In genomic region chr16:67161595-67162058, GRCh38 we compare ENCODE assay signal across 8 cellular contexts. TPM values are rescaled to one million over a fixed set of nuclear protein-coding genes. Genes with fewer than 3 reads are reported as not detected.
A peak's percentile ranks its signal among the peaks of the same experiment; 100 is the strongest.
DNase-seq lines count a peak whose midpoint lies in the region; ATAC-seq and TF ChIP-seq lines count a peak whose summit lies in the region.

No MANE protein-coding gene starts in this region.

- no peak for TF ChIP-seq POLR2A in spleen (IDR thresholded peaks at IDR 0.05)

- no peak overlapping the region for H3K27ac Mint-ChIP-seq in T-helper 1 cell treated with Interleukin-12 subunit alpha and Interleukin-12 subunit beta and Interleukin-4 antibody, amounts not matched to agents 30 μg/mL and 1 μg/mL, for 36 hours
- H3K27ac Mint-ChIP-seq in activated naive CD8-positive, alpha-beta T cell treated with anti-CD3 and anti-CD28 coated beads, Interleukin-2, amount 50 U/mL, for 24 hours: no peak overlapping the region

- no peak for DNase-seq in T-helper 1 cell
- no peak for DNase-seq in activated naive CD8-positive, alpha-beta T cell treated with anti-CD3 and anti-CD28 coated beads, Interleukin-2, amount 50 U/mL, for 24 hours
- peak in 2 of 3 donors; percentile 82 to 89 for DNase-seq in right cardiac atrium
- DNase-seq in spleen: peak; percentile 85
- no peak for DNase-seq in NCI-H524 (lab: John Stamatoyannopoulos, UW)
- DNase-seq in HAP-1 (ENCODE audit: low spot score in 2 of 2): no peak
- DNase-seq in NCI-H2171 treated with DMSO at 0.1 percent for 48 hours (lab: John Stamatoyannopoulos, UW): no peak

- TF ChIP-seq CTCF in spleen (IDR thresholded peaks at IDR 0.05 in 8 of 11, conservative IDR thresholded peaks at IDR 0.05 in 3 of 11): no peak

- no peaks in the 10 kb centered on the region for H3K36me3 ChIP-seq in spleen
- no peaks in the 10 kb centered on the region for H3K36me3 ChIP-seq in HAP-1 (replicated peaks)

- peaks cover 16% of the 10 kb centered on the region for H3K27me3 Mint-ChIP-seq in T-helper 1 cell treated with Interleukin-12 subunit alpha and Interleukin-12 subunit beta and Interleukin-4 antibody, amounts not matched to agents 30 μg/mL and 1 μg/mL, for 36 hours (ENCODE audit: low read depth)
- H3K27me3 Mint-ChIP-seq in activated naive CD8-positive, alpha-beta T cell treated with anti-CD3 and anti-CD28 coated beads, Interleukin-2, amount 50 U/mL, for 24 hours: peaks cover 34% of the 10 kb centered on the region

- 42% methylated on average over 25 of the region's 25 CpGs for WGBS in right cardiac atrium
- 46 to 66% (median 55%) methylated on average over 23 to 25 of the region's 25 CpGs for WGBS in spleen, 5 donors

- H3K9me3 ChIP-seq in right cardiac atrium (ENCODE audit: control insufficient read depth, low read length): no peaks in the 10 kb centered on the region
- H3K9me3 ChIP-seq in spleen: no peaks in the 10 kb centered on the region
- H3K9me3 ChIP-seq in HAP-1: no peaks in the 10 kb centered on the region

- peaks cover 30% of the 10 kb centered on the region for H3K36me3 Mint-ChIP-seq in T-helper 1 cell treated with Interleukin-12 subunit alpha and Interleukin-12 subunit beta and Interleukin-4 antibody, amounts not matched to agents 30 μg/mL and 1 μg/mL, for 36 hours (ENCODE audit: low read depth)
- H3K36me3 Mint-ChIP-seq in activated naive CD8-positive, alpha-beta T cell treated with anti-CD3 and anti-CD28 coated beads, Interleukin-2, amount 50 U/mL, for 24 hours (ENCODE audit: low read depth): peaks cover 4% of the 10 kb centered on the region

- H3K9me3 Mint-ChIP-seq in T-helper 1 cell treated with Interleukin-12 subunit alpha and Interleukin-12 subunit beta and Interleukin-4 antibody, amounts not matched to agents 30 μg/mL and 1 μg/mL, for 36 hours: no peaks in the 10 kb centered on the region
- H3K9me3 Mint-ChIP-seq in activated naive CD8-positive, alpha-beta T cell treated with anti-CD3 and anti-CD28 coated beads, Interleukin-2, amount 50 U/mL, for 24 hours: no peaks in the 10 kb centered on the region

- H3K4me1 ChIP-seq in right cardiac atrium (ENCODE audit: control insufficient read depth, insufficient read depth, low read length) (peaks cover 9% of the 10 kb centered on the region), spleen (peaks cover 48 to 96% (median 79%) of the 10 kb centered on the region in 6 donors), HAP-1 (no peaks in the 10 kb centered on the region; the same call in 1 of the 2 replicates)

- ATAC-seq in activated naive CD8-positive, alpha-beta T cell treated with anti-CD3 and anti-CD28 coated beads, Interleukin-2, amount 50 U/mL, for 24 hours: no peak
- peak; percentile 3 to 12 for ATAC-seq in right cardiac atrium

- H3K27ac ChIP-seq in right cardiac atrium (ENCODE audit: low read length) (peak overlapping the region; percentile 69), spleen (peak overlapping the region in 1 of 8 donors; percentile 95)

- peak overlapping the region; percentile 56 for H3K4me3 Mint-ChIP-seq in T-helper 1 cell treated with Interleukin-12 subunit alpha and Interleukin-12 subunit beta and Interleukin-4 antibody, amounts not matched to agents 30 μg/mL and 1 μg/mL, for 36 hours
- H3K4me3 Mint-ChIP-seq in activated naive CD8-positive, alpha-beta T cell treated with anti-CD3 and anti-CD28 coated beads, Interleukin-2, amount 50 U/mL, for 24 hours: peak overlapping the region; percentile 26

- H3K4me1 Mint-ChIP-seq in T-helper 1 cell treated with Interleukin-12 subunit alpha and Interleukin-12 subunit beta and Interleukin-4 antibody, amounts not matched to agents 30 μg/mL and 1 μg/mL, for 36 hours (ENCODE audit: low read depth): peaks cover 46% of the 10 kb centered on the region
- peaks cover 50% of the 10 kb centered on the region for H3K4me1 Mint-ChIP-seq in activated naive CD8-positive, alpha-beta T cell treated with anti-CD3 and anti-CD28 coated beads, Interleukin-2, amount 50 U/mL, for 24 hours

- H3K4me3 ChIP-seq in right cardiac atrium (ENCODE audit: low read length) (peak overlapping the region; percentile 78), spleen (peak overlapping the region in 5 of 8 donors; percentile 83 to 95 (median 94)), HAP-1 (no peak overlapping the region)

- H3K27me3 ChIP-seq in right cardiac atrium (ENCODE audit: control insufficient read depth, insufficient read depth) (no peaks in the 10 kb centered on the region), spleen (replicated peaks in 1 of 7) (peaks cover 4 to 59% (median 51%) of the 10 kb centered on the region in 7 donors), HAP-1 (ENCODE audit: low read depth) (no peaks in the 10 kb centered on the region)

- intact Hi-C loops in right cardiac atrium (cut with DNase I): no loop called here
- intact Hi-C loops in spleen (cut with DNase I; ENCODE audit: low total_unique reads): no loop called here

- in situ Hi-C loops in HAP-1 (cut with MboI; ENCODE audit: low sequenced_read_pairs): no loop called here

RNA-seq across cellular contexts. Expression of gene FBXL8, which starts 1.9 kb away (rescaled TPM):
- total RNA-seq in right cardiac atrium: 10 to 100 TPM in 2 of 4 donors, 1 to 10 TPM in 2; 7.7 to 13.9 (median 9.9) TPM
- polyA plus RNA-seq in right cardiac atrium: 9.8 TPM
- 10 to 100 TPM in 6 of 7 donors, 1 to 10 TPM in 1; 8.4 to 29.9 (median 13.2) TPM for total RNA-seq in spleen
- 10 to 100 TPM in 1 of 3 donors, 1 to 10 TPM in 2; 6.0 to 11.2 (median 6.0) TPM for polyA plus RNA-seq in spleen

RNA-seq across cellular contexts. Expression of gene TRADD, which starts 1.9 kb away (rescaled TPM):
- 10 to 100 TPM in 2 of 4 donors, 1 to 10 TPM in 2; 9.0 to 11.1 (median 9.8) TPM for total RNA-seq in right cardiac atrium
- 8.7 TPM for polyA plus RNA-seq in right cardiac atrium
- 10 to 100 TPM; 29.2 to 39.3 (median 31.1) TPM for total RNA-seq in spleen
- 10 to 100 TPM; 27.5 to 42.2 (median 35.3) TPM for polyA plus RNA-seq in spleen

RNA-seq across cellular contexts. Expression of gene HSF4, which starts 2.9 kb away (rescaled TPM):
- total RNA-seq in right cardiac atrium (10 to 100 TPM; 29.7 to 92.2 (median 60.3) TPM), spleen (10 to 100 TPM; 11.5 to 43.7 (median 23.3) TPM)
- polyA plus RNA-seq in right cardiac atrium (36.6 TPM), spleen (10 to 100 TPM; 16.1 to 24.0 (median 16.7) TPM)

RNA-seq across cellular contexts. Expression of gene NOL3, which starts 8.7 kb away (rescaled TPM):
- total RNA-seq in right cardiac atrium: 100 to 1,000 TPM in 3 of 4 donors, 10 to 100 TPM in 1; 67.5 to 125 (median 107) TPM
- polyA plus RNA-seq in right cardiac atrium: 133 TPM
- 10 to 100 TPM in 6 of 7 donors, 1 to 10 TPM in 1; 8.2 to 14.2 (median 13.6) TPM for total RNA-seq in spleen
- polyA plus RNA-seq in spleen: 10 to 100 TPM in 2 of 3 donors, 1 to 10 TPM in 1; 8.7 to 12.0 (median 10.8) TPM

RNA-seq across cellular contexts. Expression of gene B3GNT9, which starts 10.8 kb away (rescaled TPM):
- total RNA-seq in right cardiac atrium: 10 to 100 TPM; 17.0 to 19.8 (median 18.7) TPM
- 11.7 TPM for polyA plus RNA-seq in right cardiac atrium
- 10 to 100 TPM in 4 of 7 donors, 1 to 10 TPM in 3; 6.1 to 15.3 (median 10.1) TPM for total RNA-seq in spleen
- polyA plus RNA-seq in spleen: 1 to 10 TPM; 2.0 to 6.6 (median 3.0) TPM

Comparison
In these comparisons a context has a peak if more than half of its experiments do, and no peak if none do; other contexts are left out.
1. DNase-seq: peak in right cardiac atrium (2 of 3) and spleen (single experiment); none in T-helper 1 cell (0 of 5), activated naive CD8-positive, alpha-beta T cell treated with anti-CD3 and anti-CD28 coated beads, Interleukin-2, amount 50 U/mL, for 24 hours (single experiment), NCI-H524 (0 of 2), HAP-1 (0 of 2) and NCI-H2171 treated with DMSO at 0.1 percent for 48 hours (single experiment).